In the genomic region with DNA sequence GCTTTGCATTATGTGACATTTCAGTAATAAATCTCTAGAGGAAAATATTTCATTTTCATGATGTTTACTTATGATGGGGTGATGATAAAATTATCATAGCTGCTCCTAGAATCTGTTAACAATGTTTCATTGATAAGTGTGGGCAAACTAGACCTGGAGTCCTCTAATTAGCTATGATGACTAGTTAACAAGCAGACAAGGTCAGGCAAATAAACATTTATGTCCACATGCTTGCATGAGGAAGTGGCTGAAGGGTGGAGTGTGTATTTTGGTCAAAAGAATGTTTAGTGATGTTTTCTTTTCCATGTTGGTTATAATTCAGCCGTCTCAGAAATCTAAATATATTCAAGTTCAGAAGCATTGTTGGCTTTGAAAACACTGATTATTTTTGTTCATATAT, we compare ENCODE assay signal across 17 cellular contexts.
DNase-seq lines count a peak whose midpoint lies in the region; ATAC-seq and TF ChIP-seq lines count a peak whose summit lies in the region.
"Had no signal": no experiment of that assay in that cellular context is flagged by ENCODE, and none has a peak within 500 bp of the region (broad histone marks: within the 10 kb centered on the region; RNA-seq: fewer than 3 reads in every experiment).

No MANE protein-coding gene starts in this region.

- H3K27me3 ChIP-seq in BJ (ENCODE audit: control insufficient read depth, insufficient read depth, low read length) = no peaks in the 10 kb centered on the region
- H3K27me3 ChIP-seq in sigmoid colon = no peaks in the 10 kb centered on the region
- H3K27me3 ChIP-seq: BE2C had no signal

- peak overlapping the region; percentile 81 for H3K27ac Mint-ChIP-seq in chondrocyte (ENCODE audit: unreplicated experiment)
- H3K27ac Mint-ChIP-seq: brain had no signal

- intact Hi-C loops in sigmoid colon (cut with DNase I) = no loop called here

- peaks cover 0 to 9% (median 0%) of the 10 kb centered on the region in 4 donors for H3K4me1 ChIP-seq in sigmoid colon
- H3K4me1 ChIP-seq: BE2C had no signal

- TF ChIP-seq CTCF in BJ (IDR thresholded peaks at IDR 0.05; ENCODE audit: insufficient read depth, low read depth, low read length) (no peak), chondrocyte (IDR thresholded peaks at IDR 0.05) (no peak), sigmoid colon (IDR thresholded peaks at IDR 0.05) (no peak)

- no peak overlapping the region for H3K4me3 Mint-ChIP-seq in chondrocyte (ENCODE audit: unreplicated experiment)
- H3K4me3 Mint-ChIP-seq: brain had no signal

- H3K27ac ChIP-seq in sigmoid colon = no peak overlapping the region

- H3K27me3 Mint-ChIP-seq in chondrocyte (ENCODE audit: low read depth) = no peaks in the 10 kb centered on the region
- H3K27me3 Mint-ChIP-seq: brain had no signal

- H3K4me3 ChIP-seq in BJ (ENCODE audit: low read depth, low read length) (no peak overlapping the region), sigmoid colon (no peak overlapping the region)

- no peak for TF ChIP-seq POLR2A in sigmoid colon (IDR thresholded peaks at IDR 0.05)

- H3K36me3 ChIP-seq in BJ (ENCODE audit: control insufficient read depth, insufficient read depth, low read length) (no peaks in the 10 kb centered on the region), sigmoid colon (no peaks in the 10 kb centered on the region)
- H3K36me3 ChIP-seq: BE2C had no signal

- no peak for TF ChIP-seq EP300 in sigmoid colon (IDR thresholded peaks at IDR 0.05)

- H3K9me3 Mint-ChIP-seq in chondrocyte (ENCODE audit: low read depth) = peaks cover 25% of the 10 kb centered on the region

- DNase-seq in BJ (ENCODE audit: low read depth) = peak; percentile 31
- DNase-seq in NCI-H526 (lab: John Stamatoyannopoulos, UW) = peak; percentile 68 to 77
- no peak for DNase-seq in chondrocyte (ENCODE audit: low spot score)
- peak; percentile 15 to 39 for DNase-seq in lung microvascular endothelial cell (ENCODE audit: low read depth in 2 of 2)
- DNase-seq in activated naive CD4-positive, alpha-beta T cell treated with Interleukin-2 at 50 U/mL for 16 hours = no peak
- no peak for DNase-seq in sigmoid colon
- DNase-seq: activated gamma-delta T cell treated with Interleukin-2 at 50 U/mL for 16 hours; BE2C; DMS53; KG1; NCI-H1694 treated with DMSO at 0.1 percent for 48 hours; NCI-H524 treated with DMSO at 0.1 percent for 48 hours; stimulated activated naive CD4-positive, alpha-beta T cell treated with Interleukin-2 at 50 U/mL for 16 hours; T-helper 2 cell had no signal

- POLR2A ChIA-PET in BJ (lab: Charles Lee) = interaction anchor here (0.6 kb wide), 1 partner anchor 251 kb away, joined by 3 read pairs; no protein-coding TSS in a partner anchor

- CTCF ChIA-PET in BJ (lab: Yijun Ruan, JAX) = no interaction called here

- peaks cover 7% of the 10 kb centered on the region for H3K36me3 Mint-ChIP-seq in chondrocyte (ENCODE audit: low read depth)

- peaks cover 0 to 4% (median 0%) of the 10 kb centered on the region in 4 donors for H3K9me3 ChIP-seq in sigmoid colon
- H3K9me3 ChIP-seq: BE2C had no signal

- ATAC-seq in HG03095 (IDR thresholded peaks at IDR 0.05; ENCODE audit: unreplicated experiment) = no peak
- ATAC-seq in GM21367 (IDR thresholded peaks at IDR 0.05; ENCODE audit: unreplicated experiment) = no peak

- peaks cover 81% of the 10 kb centered on the region for H3K4me1 Mint-ChIP-seq in chondrocyte (ENCODE audit: low read depth)

- WGBS in sigmoid colon, 2 donors = 4 to 51% methylated on average over 1 of the region's 1 CpG

Comparison
In these comparisons a context has a peak if more than half of its experiments do, and no peak if none do; other contexts are left out.
1. DNase-seq: peak in BJ (single experiment), NCI-H526 (2 of 2) and lung microvascular endothelial cell (2 of 2); none in chondrocyte (single experiment), activated naive CD4-positive, alpha-beta T cell treated with Interleukin-2 at 50 U/mL for 16 hours (single experiment) and sigmoid colon (single experiment).